In the genomic region with DNA sequence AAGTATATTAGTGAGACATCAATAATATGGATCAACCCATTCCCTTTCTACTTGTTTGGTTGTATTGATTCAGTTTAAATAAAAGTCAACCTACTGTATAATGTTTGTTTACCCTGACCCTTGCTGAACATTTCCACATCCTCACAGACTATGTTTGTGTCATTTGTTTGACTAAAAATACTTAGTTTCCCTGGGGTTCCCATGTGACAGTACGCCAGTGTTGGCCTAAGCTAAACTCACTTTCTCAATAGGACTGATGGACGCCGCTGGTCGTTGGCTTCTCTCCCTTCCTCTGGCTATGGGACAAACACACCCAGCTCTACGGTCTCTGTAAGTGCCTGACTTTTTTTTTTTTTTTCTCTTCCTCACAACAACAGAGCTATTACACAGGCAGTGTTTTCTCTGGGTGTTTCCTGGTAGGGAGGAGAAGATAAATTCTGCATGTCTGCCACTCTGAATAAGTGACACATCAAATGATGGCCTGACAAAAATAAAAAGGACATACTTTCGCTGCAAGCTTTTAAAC, we compare ENCODE assay signal across 1 cellular context.
A peak's percentile ranks its signal among the peaks of the same experiment; 100 is the strongest.
TF ChIP-seq lines count a peak whose summit lies in the region.

No MANE protein-coding gene starts in this region.

TF ChIP-seq in HepG2, 621 proteins besides CTCF, POLR2A, EP300 and RAD21 (continued from another document):
- TF ChIP-seq, protein P1, sequence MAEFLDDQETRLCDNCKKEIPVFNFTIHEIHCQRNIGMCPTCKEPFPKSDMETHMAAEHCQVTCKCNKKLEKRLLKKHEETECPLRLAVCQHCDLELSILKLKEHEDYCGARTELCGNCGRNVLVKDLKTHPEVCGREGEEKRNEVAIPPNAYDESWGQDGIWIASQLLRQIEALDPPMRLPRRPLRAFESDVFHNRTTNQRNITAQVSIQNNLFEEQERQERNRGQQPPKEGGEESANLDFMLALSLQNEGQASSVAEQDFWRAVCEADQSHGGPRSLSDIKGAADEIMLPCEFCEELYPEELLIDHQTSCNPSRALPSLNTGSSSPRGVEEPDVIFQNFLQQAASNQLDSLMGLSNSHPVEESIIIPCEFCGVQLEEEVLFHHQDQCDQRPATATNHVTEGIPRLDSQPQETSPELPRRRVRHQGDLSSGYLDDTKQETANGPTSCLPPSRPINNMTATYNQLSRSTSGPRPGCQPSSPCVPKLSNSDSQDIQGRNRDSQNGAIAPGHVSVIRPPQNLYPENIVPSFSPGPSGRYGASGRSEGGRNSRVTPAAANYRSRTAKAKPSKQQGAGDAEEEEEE (CRISPR knock-in tag; IDR thresholded peaks at IDR 0.05; ENCODE audit: borderline replicate concordance) = no peak
- TF ChIP-seq ZNF577 (CRISPR knock-in tag; IDR thresholded peaks at IDR 0.05; ENCODE audit: borderline replicate concordance, low read depth) = no peak
- TF ChIP-seq NFIC (IDR thresholded peaks at IDR 0.05; ENCODE audit: low read length) = peak; percentile 68
- TF ChIP-seq RXRB (CRISPR knock-in tag; IDR thresholded peaks at IDR 0.05; ENCODE audit: borderline replicate concordance) = peak; percentile 68; the same call in 1 of the 2 replicates
- TF ChIP-seq ZNF788 (CRISPR knock-in tag; IDR thresholded peaks at IDR 0.05; ENCODE audit: borderline replicate concordance) = no peak
- 0 out of 2 replicates have a peak, but pooled peaks have one; percentile 59 for TF ChIP-seq ZNF747 (CRISPR knock-in tag; IDR thresholded peaks at IDR 0.05; ENCODE audit: borderline replicate concordance)
- TF ChIP-seq ZNF841 (CRISPR knock-in tag; IDR thresholded peaks at IDR 0.05; ENCODE audit: borderline replicate concordance) = no peak
- no peak for TF ChIP-seq MEF2D (CRISPR knock-in tag; IDR thresholded peaks at IDR 0.05)
- TF ChIP-seq ONECUT2 (CRISPR knock-in tag; IDR thresholded peaks at IDR 0.05) = peak; percentile 79
- TF ChIP-seq SCMH1 (CRISPR knock-in tag; IDR thresholded peaks at IDR 0.05; ENCODE audit: borderline replicate concordance) = no peak
- 0 out of 2 replicates have a peak, but pooled peaks have one; percentile 35 for TF ChIP-seq ZMYM2 (CRISPR knock-in tag; IDR thresholded peaks at IDR 0.05)
- no peak for TF ChIP-seq ZNF17 (CRISPR knock-in tag; IDR thresholded peaks at IDR 0.05)
- TF ChIP-seq ZNF772 (CRISPR knock-in tag; IDR thresholded peaks at IDR 0.05) = peak; percentile 49; the same call in 1 of the 2 replicates
- TF ChIP-seq RARG (CRISPR knock-in tag; IDR thresholded peaks at IDR 0.05; ENCODE audit: low read depth) = no peak
- no peak for TF ChIP-seq ZNF274 (CRISPR knock-in tag; IDR thresholded peaks at IDR 0.05)
- TF ChIP-seq ZNF556 (CRISPR knock-in tag; IDR thresholded peaks at IDR 0.05; ENCODE audit: borderline replicate concordance) = no peak
- TF ChIP-seq ZNF446 (CRISPR knock-in tag; IDR thresholded peaks at IDR 0.05) = no peak
- TF ChIP-seq ARNT2 (CRISPR knock-in tag; IDR thresholded peaks at IDR 0.05; ENCODE audit: low read depth) = no peak
- TF ChIP-seq ISL2 (CRISPR knock-in tag; IDR thresholded peaks at IDR 0.05) = peak; percentile 66
